ENCODE assay signal across 1 cellular context in genomic region chr11:13258855-13259254, GRCh38.
TF ChIP-seq lines count a peak whose summit lies in the region.

No MANE protein-coding gene starts in this region.

TF ChIP-seq in WTC11, 78 proteins besides CTCF, POLR2A, EP300 and RAD21 (continued from another document):
- TF ChIP-seq ATF2 (CRISPR knock-in tag; IDR thresholded peaks at IDR 0.05; ENCODE audit: borderline replicate concordance, low read depth) = no peak
- TF ChIP-seq GTF2I (CRISPR knock-in tag; conservative IDR thresholded peaks at IDR 0.05) = no peak
- TF ChIP-seq GRHL2 (CRISPR knock-in tag; IDR thresholded peaks at IDR 0.05; ENCODE audit: insufficient replicate concordance, severe bottlenecking) = no peak
